ENCODE assay signal across 8 cellular contexts in genomic region chr1:5990913-5991783, GRCh38. TPM values are rescaled to one million over a fixed set of nuclear protein-coding genes. Genes with fewer than 3 reads are reported as not detected.
DNase-seq lines count a peak whose midpoint lies in the region; ATAC-seq, FAIRE-seq and TF ChIP-seq lines count a peak whose summit lies in the region.

No MANE protein-coding gene starts in this region.

- no peaks in the 10 kb centered on the region for H3F3A ChIP-seq in OCI-LY1 (ENCODE audit: insufficient read depth, low read length)

- no peaks in the 10 kb centered on the region for H3K79me2 ChIP-seq in OCI-LY1 (ENCODE audit: insufficient read depth, low read length)

- H3K4me3 ChIP-seq in GM06990 (replicated peaks; ENCODE audit: low read depth, low read length): peak overlapping the region; percentile 87
- peak overlapping the region; percentile 94 for H3K4me3 ChIP-seq in OCI-LY1 (ENCODE audit: low read depth, low read length, poor library complexity, severe bottlenecking)
- peak overlapping the region; percentile 57 for H3K4me3 ChIP-seq in right cardiac atrium (ENCODE audit: low read length)

- no peak for TF ChIP-seq CTCF in GM06990 (IDR thresholded peaks at IDR 0.05; ENCODE audit: insufficient read depth, low read length, poor library complexity, severe bottlenecking)
- no peak for TF ChIP-seq CTCF in OCI-LY1 (IDR thresholded peaks at IDR 0.05; ENCODE audit: low read length)
- TF ChIP-seq CTCF in D721Med (IDR thresholded peaks at IDR 0.05; ENCODE audit: insufficient read depth, missing control alignments): no peak

- peak in 1 of 2 donors; percentile 7 for ATAC-seq in right cardiac atrium
- ATAC-seq in sciatic nerve: no peak
- no peak for ATAC-seq in HG03045 (IDR thresholded peaks at IDR 0.05; ENCODE audit: unreplicated experiment)
- ATAC-seq in GM18868 (IDR thresholded peaks at IDR 0.05; ENCODE audit: unreplicated experiment): no peak

- no peaks in the 10 kb centered on the region for H3K9me2 ChIP-seq in OCI-LY1 (ENCODE audit: low read depth, low read length)

- H3K27me3 ChIP-seq in GM06990 (replicated peaks; ENCODE audit: control insufficient read depth, insufficient read depth, low read length): no peaks in the 10 kb centered on the region
- no peaks in the 10 kb centered on the region for H3K27me3 ChIP-seq in OCI-LY1 (ENCODE audit: insufficient read depth, low read length)
- H3K27me3 ChIP-seq in right cardiac atrium (ENCODE audit: control insufficient read depth, insufficient read depth): no peaks in the 10 kb centered on the region

- H3K27ac ChIP-seq in OCI-LY1 (ENCODE audit: low read depth, low read length, poor library complexity, severe bottlenecking) (no peak overlapping the region), right cardiac atrium (ENCODE audit: low read length) (no peak overlapping the region)

- H3K4me1 ChIP-seq in OCI-LY1 (ENCODE audit: insufficient read depth, low read length, severe bottlenecking) (peaks cover 26% of the 10 kb centered on the region), right cardiac atrium (ENCODE audit: control insufficient read depth, insufficient read depth, low read length) (peaks cover 2% of the 10 kb centered on the region)

- peak overlapping the region; percentile 99 for H3K4me2 ChIP-seq in OCI-LY1 (ENCODE audit: low read length)

- peak overlapping the region; percentile 85 for H3K9ac ChIP-seq in OCI-LY1 (ENCODE audit: low read length)

- peak overlapping the region; percentile 48; the same call in 1 of the 2 replicates for H2AFZ ChIP-seq in OCI-LY1 (ENCODE audit: low read length)

- intact Hi-C loops in right cardiac atrium (cut with DNase I): no loop called here
- intact Hi-C loops in sciatic nerve (cut with DNase I): no loop called here

- H3K36me3 ChIP-seq in GM06990 (ENCODE audit: control insufficient read depth, insufficient read depth, low read length): peaks cover 6% of the 10 kb centered on the region
- H3K36me3 ChIP-seq in OCI-LY1 (ENCODE audit: insufficient read depth, low read length): no peaks in the 10 kb centered on the region

- 10% methylated on average over 53 of the region's 53 CpGs for WGBS in right cardiac atrium

- DNase-seq in GM06990 (ENCODE audit: extremely low read depth, insufficient read length): peak; percentile 51
- peak; percentile 21 for DNase-seq in amniotic stem cell (lab: John Stamatoyannopoulos, UW)
- peak; percentile 60 to 80 (median 77) for DNase-seq in right cardiac atrium
- peak; percentile 75 for DNase-seq in sciatic nerve (ENCODE audit: low spot score)
- no peak for DNase-seq in D721Med (ENCODE audit: insufficient read length, low spot score)

- no peak for FAIRE-seq in D721Med (lab: Jason Lieb, UNC)

- H4K20me1 ChIP-seq in OCI-LY1 (ENCODE audit: insufficient read depth, low read length): no peaks in the 10 kb centered on the region

- no peaks in the 10 kb centered on the region for H3K9me3 ChIP-seq in OCI-LY1 (ENCODE audit: low read length)
- H3K9me3 ChIP-seq in right cardiac atrium (ENCODE audit: control insufficient read depth, low read length): no peaks in the 10 kb centered on the region

RNA-seq across cellular contexts. Expression of gene NPHP4, which starts 1.1 kb away (rescaled TPM):
- total RNA-seq in right cardiac atrium (1 to 10 TPM; 4.8 to 6.0 (median 5.4) TPM), sciatic nerve (18.0 TPM)
- 2.8 TPM for polyA plus RNA-seq in right cardiac atrium

RNA-seq across cellular contexts. Expression of gene KCNAB2, which starts 54.5 kb away (rescaled TPM):
- total RNA-seq in right cardiac atrium: 10 to 100 TPM; 15.4 to 25.6 (median 19.0) TPM
- polyA plus RNA-seq in right cardiac atrium: 12.6 TPM
- total RNA-seq in sciatic nerve: 20.1 TPM
